ENCODE assay signal across 10 cellular contexts in the genomic region with DNA sequence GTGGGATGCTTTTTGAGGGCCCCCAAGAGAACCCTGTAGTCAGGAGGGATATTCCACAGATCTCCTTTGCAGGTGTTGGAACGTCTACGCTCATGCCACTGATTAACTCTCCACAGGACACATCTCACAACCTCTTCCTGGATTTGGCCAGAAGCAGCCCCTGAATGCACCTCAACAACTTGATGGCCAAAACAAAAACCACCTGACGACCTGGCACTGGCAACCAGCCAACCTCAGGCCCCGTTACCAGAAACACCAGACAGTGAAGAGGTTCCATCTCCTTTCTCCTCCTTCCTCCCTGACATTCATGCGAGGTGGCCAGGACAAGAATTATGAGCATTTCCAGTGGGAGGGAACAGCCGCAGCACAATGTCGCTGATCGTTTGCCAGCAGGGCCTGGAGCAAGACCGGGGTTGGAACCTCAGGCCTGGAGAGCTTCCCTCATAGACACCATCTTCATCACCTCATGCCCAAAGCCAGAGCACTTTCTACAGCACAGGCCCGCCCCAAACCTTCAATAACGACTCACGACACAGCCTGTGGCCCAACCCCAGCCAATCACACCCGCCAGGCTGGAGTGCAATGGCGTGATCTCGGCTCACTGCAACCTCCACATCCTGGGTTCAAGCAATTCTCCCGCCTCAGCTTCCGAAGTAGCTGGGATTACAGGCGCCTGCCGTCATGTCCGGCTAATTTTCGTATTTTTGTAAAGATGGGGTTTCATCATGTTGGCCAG. TPM values are rescaled to one million over a fixed set of nuclear protein-coding genes. Genes with fewer than 3 reads are reported as not detected.
A peak's percentile ranks its signal among the peaks of the same experiment; 100 is the strongest.
DNase-seq lines count a peak whose midpoint lies in the region; ATAC-seq and TF ChIP-seq lines count a peak whose summit lies in the region.
"Had no signal": no experiment of that assay in that cellular context is flagged by ENCODE, and none has a peak within 500 bp of the region (broad histone marks: within the 10 kb centered on the region; RNA-seq: fewer than 3 reads in every experiment).

No MANE protein-coding gene starts in this region.

- peak overlapping the region; percentile 92 to 99 for H3K27ac Mint-ChIP-seq in effector memory CD8-positive, alpha-beta T cell

- CTCF ChIA-PET in OCI-LY7 (lab: Charles Lee; ENCODE audit: unreplicated experiment), result no interaction called here

- H3K9me3 Mint-ChIP-seq in effector memory CD8-positive, alpha-beta T cell, result no peaks in the 10 kb centered on the region

- H3K9me2 ChIP-seq in OCI-LY7 (ENCODE audit: insufficient read depth, low read length), result no peaks in the 10 kb centered on the region

- H3K4me1 ChIP-seq in BLaER1 (peaks cover 100% of the 10 kb centered on the region), OCI-LY7 (ENCODE audit: insufficient read depth, low read length, poor library complexity, severe bottlenecking) (peaks cover 100% of the 10 kb centered on the region)

- H3K4me1 Mint-ChIP-seq in effector memory CD8-positive, alpha-beta T cell (ENCODE audit: low read depth in 2 of 2), result peaks cover 87 to 90% of the 10 kb centered on the region in 2 donors

- H3K27me3 ChIP-seq in BLaER1, result no peaks in the 10 kb centered on the region

- no peak overlapping the region for H3K9ac ChIP-seq in BLaER1

- H3K4me2 ChIP-seq in BLaER1 (peak overlapping the region; percentile 86), OCI-LY7 (ENCODE audit: low read length) (peak overlapping the region; percentile 87)

- H3K4me3 Mint-ChIP-seq in effector memory CD8-positive, alpha-beta T cell, result peak overlapping the region; percentile 74 to 78

- H3K9me3 ChIP-seq in BLaER1 (no peaks in the 10 kb centered on the region), OCI-LY7 (ENCODE audit: low read length) (no peaks in the 10 kb centered on the region)

- H3K27me3 Mint-ChIP-seq in effector memory CD8-positive, alpha-beta T cell, result no peaks in the 10 kb centered on the region

- H3K36me3 Mint-ChIP-seq in effector memory CD8-positive, alpha-beta T cell (ENCODE audit: insufficient read depth), result peaks cover 66% of the 10 kb centered on the region

- POLR2A ChIA-PET in OCI-LY7 (lab: Charles Lee), result interaction anchor here (1.1 to 18.1 kb wide), 4 partner anchors 8 to 47 kb away, joined by 3 to 311 read pairs (median 10); no protein-coding TSS in a partner anchor

- DNase-seq in DMS79 (lab: John Stamatoyannopoulos, UW), result peak; percentile 90
- DNase-seq in OCI-LY7 (ENCODE audit: low spot score), result peak; percentile 59
- no peak for DNase-seq in effector memory CD8-positive, alpha-beta T cell
- no peak for DNase-seq in GM19240 (ENCODE audit: insufficient read length, low spot score)
- DNase-seq in stimulated activated CD4-positive, alpha-beta T cell treated with anti-CD3 and anti-CD28 coated beads, Interleukin-4, amount 100 ng/mL, for 1 hour, result no peak
- DNase-seq in HK-2 (ENCODE audit: unreplicated experiment), result no peak
- DNase-seq: Calu3; central memory CD4-positive, alpha-beta T cell had no signal

- TF ChIP-seq CTCF in OCI-LY7 (conservative IDR thresholded peaks at IDR 0.05; ENCODE audit: low read length), result no peak

- no peak overlapping the region for H2AFZ ChIP-seq in OCI-LY7 (ENCODE audit: low read length)

- peaks cover 93% of the 10 kb centered on the region for H3K79me2 ChIP-seq in OCI-LY7 (ENCODE audit: insufficient read depth, low read depth, low read length)

- H4K20me1 ChIP-seq in BLaER1 (peaks cover 99% of the 10 kb centered on the region), OCI-LY7 (ENCODE audit: insufficient read depth, low read length) (no peaks in the 10 kb centered on the region)

- no peaks in the 10 kb centered on the region for H3K36me3 ChIP-seq in BLaER1
- H3K36me3 ChIP-seq in OCI-LY7 (ENCODE audit: insufficient read depth, low read length), result peaks cover 21% of the 10 kb centered on the region; the same call in 1 of the 2 replicates

- H3K27ac ChIP-seq in BLaER1, result peak overlapping the region; percentile 77; the same call in 1 of the 2 replicates
- peak overlapping the region; percentile 94 for H3K27ac ChIP-seq in OCI-LY7 (ENCODE audit: low read depth, low read length, poor library complexity, severe bottlenecking)

- BruUV-seq in OCI-LY7 (replicated peaks; lab: Mats Ljungman, UMichigan), result TSS peak; percentile 56

- intact Hi-C loops in OCI-LY7 (cut with micrococcal nuclease; ENCODE audit: unreplicated experiment), result no loop called here

- H3K4me3 ChIP-seq in BLaER1 (no peak overlapping the region), OCI-LY7 (ENCODE audit: low read depth, low read length, poor library complexity, severe bottlenecking) (peak overlapping the region; percentile 53)

- ATAC-seq in effector memory CD8-positive, alpha-beta T cell (replicated peaks), result no peak
- no peak for ATAC-seq in HG03469 (IDR thresholded peaks at IDR 0.05; ENCODE audit: unreplicated experiment)

RNA-seq across cellular contexts. Expression of a gene that starts 48.8 kb away (rescaled TPM):
- total RNA-seq in OCI-LY7 (2014; rRNA removed; shearing (Covaris generic)), result 89.3 and 137 TPM in 2 replicates
- total RNA-seq in OCI-LY7 (2022), result 253 and 262 TPM in 2 replicates

Comparison
In these comparisons a context has a peak if more than half of its experiments do, and no peak if none do; other contexts are left out.
1. DNase-seq: peak in DMS79 (single experiment) and OCI-LY7 (single experiment); none in effector memory CD8-positive, alpha-beta T cell (0 of 3), GM19240 (single experiment), stimulated activated CD4-positive, alpha-beta T cell treated with anti-CD3 and anti-CD28 coated beads, Interleukin-4, amount 100 ng/mL, for 1 hour (single experiment) and HK-2 (single experiment).